In genomic region chr4:180637616-180638015, GRCh38 we compare ENCODE assay signal across 33 cellular contexts.
A peak's percentile ranks its signal among the peaks of the same experiment; 100 is the strongest.
DNase-seq lines count a peak whose midpoint lies in the region; ATAC-seq, FAIRE-seq and TF ChIP-seq lines count a peak whose summit lies in the region.
"Had no signal": no experiment of that assay in that cellular context is flagged by ENCODE, and none has a peak within 500 bp of the region (broad histone marks: within the 10 kb centered on the region; RNA-seq: fewer than 3 reads in every experiment).

No MANE protein-coding gene starts in this region.

- TF ChIP-seq EP300 in H1 (IDR thresholded peaks at IDR 0.05; ENCODE audit: borderline replicate concordance in 1 of 2, low read depth in 2 of 2, low read length in 2 of 2) = no peak

- no peaks in the 10 kb centered on the region for H4K20me1 ChIP-seq in OCI-LY3 (ENCODE audit: insufficient read depth, low read length)
- no peaks in the 10 kb centered on the region for H4K20me1 ChIP-seq in H1 (replicated peaks in 1 of 2; ENCODE audit: control insufficient read depth in 1 of 2, insufficient read depth in 2 of 2, low read length in 2 of 2)

- H3K27ac Mint-ChIP-seq in CD8-positive, alpha-beta T cell = no peak overlapping the region
- H3K27ac Mint-ChIP-seq: CD14-positive monocyte; HFFc6; T-helper 1 cell treated with Interleukin-12 subunit alpha and Interleukin-12 subunit beta and Interleukin-4 antibody, amounts not matched to agents 30 μg/mL and 1 μg/mL, for 36 hours had no signal

- no peak overlapping the region for H2BK5ac ChIP-seq in H1 (ENCODE audit: low read depth, low read length)

- intact Hi-C loops in A673 (cut with micrococcal nuclease; ENCODE audit: unreplicated experiment) = no loop called here
- intact Hi-C loops in CD8-positive, alpha-beta T cell (cut with DNase I, micrococcal nuclease) = loop anchor here in 1 of 2 experiments (5.0 kb wide), 1 partner anchor 440 kb away; no protein-coding TSS in a partner anchor

- H4K5ac ChIP-seq in H1 (ENCODE audit: insufficient read length, low read depth, low read length) = no peak overlapping the region

- no TSS peak for BruUV-seq in A673 (replicated peaks; lab: Mats Ljungman, UMichigan)

- no peak overlapping the region for H4K91ac ChIP-seq in H1 (replicated peaks; ENCODE audit: insufficient read length, low read length)

- no peak overlapping the region for H3K23ac ChIP-seq in H1 (ENCODE audit: insufficient read length)

- H2BK15ac ChIP-seq in H1 (ENCODE audit: low read length) = no peak overlapping the region

- TF ChIP-seq CTCF in A673 (conservative IDR thresholded peaks at IDR 0.05; ENCODE audit: low read depth, low read length) = no peak
- no peak for TF ChIP-seq CTCF in OCI-LY3 (IDR thresholded peaks at IDR 0.05; ENCODE audit: low read depth, low read length)
- TF ChIP-seq CTCF in H1 (IDR thresholded peaks at IDR 0.05; ENCODE audit: control extremely low read depth in 1 of 3, insufficient read depth in 1 of 3, low read depth in 1 of 3, low read length in 3 of 3) = no peak
- TF ChIP-seq CTCF in CD8-positive, alpha-beta T cell (IDR thresholded peaks at IDR 0.05) = no peak

- no peak overlapping the region for H3K56ac ChIP-seq in H1 (replicated peaks; ENCODE audit: insufficient read length, low read depth, low read length)

- POLR2A ChIA-PET in A673 (lab: Charles Lee; ENCODE audit: low non-redundant PET) (no interaction called here), H1 (lab: Charles Lee; ENCODE audit: partially characterized antibody) (no interaction called here)
- POLR2A ChIA-PET in CD8-positive, alpha-beta T cell (lab: Charles Lee) = no interaction called here

- no peak overlapping the region for H3K18ac ChIP-seq in H1 (ENCODE audit: extremely low read depth, low read length)

- H3K4me1 ChIP-seq in A673 (ENCODE audit: insufficient read depth, low read length, poor library complexity, severe bottlenecking) (peaks cover 38% of the 10 kb centered on the region), OCI-LY3 (ENCODE audit: low read length) (peaks cover 10% of the 10 kb centered on the region; the same call in 1 of the 2 replicates), H1 (replicated peaks in 1 of 4; ENCODE audit: control insufficient read depth in 3 of 4, insufficient read depth in 4 of 4, low read length in 3 of 4) (peaks cover 0 to 2% (median under 1%) of the 10 kb centered on the region in 4 experiments; a peak in 1 of 7 replicates)
- no peaks in the 10 kb centered on the region for H3K4me1 ChIP-seq in CD8-positive, alpha-beta T cell (ENCODE audit: insufficient read depth, low read length)
- H3K4me1 ChIP-seq: Peyer's patch had no signal

- DNase-seq in A673 (ENCODE audit: low spot score) = no peak
- no peak for DNase-seq in H1 (ENCODE audit: low read depth in 1 of 2, low spot score in 2 of 2)
- no peak for DNase-seq in NCI-H345 (lab: John Stamatoyannopoulos, UW)
- DNase-seq in Kasumi-1 (lab: John Stamatoyannopoulos, UW) = no peak
- no peak for DNase-seq in NOMO-1 (lab: John Stamatoyannopoulos, UW; ENCODE audit: unreplicated experiment in 2 of 2)
- no peak for DNase-seq in CD8-positive, alpha-beta T cell
- DNase-seq: ACHN; BE2C; Calu3; DMS79 treated with DMSO at 0.1 percent for 48 hours; GF-D8; HFFc6; Karpas-422; NCI-H1092 treated with DMSO at 0.1 percent for 48 hours; NCI-H1436; NCI-H187; NCI-H2081 treated with DMSO at 0.1 percent for 48 hours; NCI-H2171; NCI-H226; NCI-H524 treated with DMSO at 0.1 percent for 48 hours; NCI-H82; NK-92 treated with Interleukin-12 subunit alpha and Interleukin-12 subunit beta, amount 100 ng/mL, for 24 hours; Peyer's patch; SIG-M5; SK-N-SH; SW 1271; T-helper 9 cell had no signal

- ATAC-seq in GM21717 (IDR thresholded peaks at IDR 0.05; ENCODE audit: unreplicated experiment) = peak; percentile 62
- ATAC-seq in CD8-positive, alpha-beta T cell = no peak

- H3K36me3 Mint-ChIP-seq in CD8-positive, alpha-beta T cell = no peaks in the 10 kb centered on the region
- H3K36me3 Mint-ChIP-seq: CD14-positive monocyte had no signal

- H3K9me3 Mint-ChIP-seq in CD8-positive, alpha-beta T cell = no peaks in the 10 kb centered on the region
- H3K9me3 Mint-ChIP-seq: CD14-positive monocyte; T-helper 1 cell treated with Interleukin-12 subunit alpha and Interleukin-12 subunit beta and Interleukin-4 antibody, amounts not matched to agents 30 μg/mL and 1 μg/mL, for 36 hours had no signal

- no peak overlapping the region for H2BK20ac ChIP-seq in H1 (ENCODE audit: low read length)

- peak overlapping the region; percentile 57 for H3K27ac ChIP-seq in A673 (ENCODE audit: low read depth, low read length, poor library complexity, severe bottlenecking)
- H3K27ac ChIP-seq in OCI-LY3 (ENCODE audit: low read length) = no peak overlapping the region
- no peak overlapping the region for H3K27ac ChIP-seq in H1 (ENCODE audit: low read depth, low read length)
- H3K27ac ChIP-seq in CD8-positive, alpha-beta T cell (ENCODE audit: low read depth, low read length) = no peak overlapping the region
- H3K27ac ChIP-seq: Peyer's patch had no signal

- H3K23me2 ChIP-seq in H1 (ENCODE audit: low read depth, low read length) = no peaks in the 10 kb centered on the region

- 94% methylated on average over 5 of the region's 5 CpGs; no CpG with 5 or more reads in 1 of the 2 experiments for WGBS in H1 (ENCODE audit: extremely low coverage in 1 of 2, insufficient coverage in 1 of 2, insufficient read length in 1 of 2, insufficient replicate concordance in 2 of 2, low coverage in 1 of 2, low lambda C conversion rate in 2 of 2, missing lambda C conversion rate in 1 of 2), 2 experiments

- H3K4me3 Mint-ChIP-seq in CD8-positive, alpha-beta T cell = no peak overlapping the region
- H3K4me3 Mint-ChIP-seq: CD14-positive monocyte; HFFc6; T-helper 1 cell treated with Interleukin-12 subunit alpha and Interleukin-12 subunit beta and Interleukin-4 antibody, amounts not matched to agents 30 μg/mL and 1 μg/mL, for 36 hours had no signal

- H3K9me3 ChIP-seq in A673 (ENCODE audit: low read depth, low read length, poor library complexity, severe bottlenecking) (no peaks in the 10 kb centered on the region), OCI-LY3 (ENCODE audit: insufficient read depth, low read length) (no peaks in the 10 kb centered on the region), H1 (ENCODE audit: insufficient read depth in 2 of 2, low read depth in 1 of 2, low read length in 1 of 2) (no peaks in the 10 kb centered on the region)
- H3K9me3 ChIP-seq in CD8-positive, alpha-beta T cell (ENCODE audit: low read length) = no peaks in the 10 kb centered on the region
- H3K9me3 ChIP-seq: BE2C, HAP-1, Peyer's patch, SK-N-SH had no signal

- no peaks in the 10 kb centered on the region for H3K27me3 Mint-ChIP-seq in CD8-positive, alpha-beta T cell (ENCODE audit: low read depth)

- H2AFZ ChIP-seq in OCI-LY3 (ENCODE audit: low read depth, low read length) (peak overlapping the region; percentile 40; the same call in 1 of the 2 replicates), H1 (ENCODE audit: low read length) (no peak overlapping the region)

- H2BK12ac ChIP-seq in H1 (ENCODE audit: low read depth, low read length) = no peak overlapping the region

- H3K4me2 ChIP-seq in OCI-LY3 (ENCODE audit: low read length) = peak overlapping the region; percentile 34
- no peak overlapping the region for H3K4me2 ChIP-seq in H1 (ENCODE audit: insufficient read depth in 1 of 2, low read depth in 2 of 2, low read length in 2 of 2)
- H3K4me2 ChIP-seq: SK-N-SH had no signal

- CTCF ChIA-PET in A673 (lab: Charles Lee) = interaction anchor here (0.5 to 1.1 kb wide), 2 partner anchors 27 to 188 kb away, joined by 3 to 7 read pairs; no protein-coding TSS in a partner anchor
- CTCF ChIA-PET in H1 (lab: Charles Lee; ENCODE audit: partially characterized antibody) = interaction anchor here (0.7 to 1.2 kb wide), 4 partner anchors 18 to 201 kb away, joined by 3 to 8 read pairs (median 4); no protein-coding TSS in a partner anchor
- CTCF ChIA-PET in CD8-positive, alpha-beta T cell (lab: Charles Lee) = no interaction called here

- H4K8ac ChIP-seq in H1 (ENCODE audit: extremely low read depth, insufficient read depth, low read length) = no peak overlapping the region

- FAIRE-seq in H1 (lab: Jason Lieb, UNC) = no peak
- FAIRE-seq: GM18507 had no signal

- no peaks in the 10 kb centered on the region for H3K4me1 Mint-ChIP-seq in CD8-positive, alpha-beta T cell (ENCODE audit: low read depth)
- H3K4me1 Mint-ChIP-seq: CD14-positive monocyte had no signal

- H3K79me1 ChIP-seq in H1 (ENCODE audit: low read depth, low read length) = no peaks in the 10 kb centered on the region

- TF ChIP-seq POLR2A in H1 (IDR thresholded peaks at IDR 0.05; ENCODE audit: control extremely low read depth in 1 of 2, low read depth in 2 of 2, low read length in 2 of 2) = no peak

- H3K9ac ChIP-seq in OCI-LY3 (ENCODE audit: low read length) (no peak overlapping the region), H1 (replicated peaks in 1 of 4; ENCODE audit: extremely low read depth in 1 of 4, low read depth in 3 of 4, low read length in 3 of 4) (no peak overlapping the region)
- H3K9ac ChIP-seq: SK-N-SH had no signal

- H2BK120ac ChIP-seq in H1 (replicated peaks; ENCODE audit: low read depth, low read length) = no peak overlapping the region

- H3K36me3 ChIP-seq in A673 (ENCODE audit: insufficient read depth, low read length, poor library complexity, severe bottlenecking) (no peaks in the 10 kb centered on the region), OCI-LY3 (replicated peaks; ENCODE audit: low read depth, low read length) (no peaks in the 10 kb centered on the region), H1 (ENCODE audit: control insufficient read depth in 2 of 4, insufficient read depth in 4 of 4, low read length in 3 of 4) (no peaks in the 10 kb centered on the region)
- H3K36me3 ChIP-seq in CD8-positive, alpha-beta T cell (ENCODE audit: insufficient read depth, low read length) = no peaks in the 10 kb centered on the region
- H3K36me3 ChIP-seq: BE2C, HAP-1, Peyer's patch had no signal

- no peak overlapping the region for H3K4me3 ChIP-seq in A673 (ENCODE audit: low read depth, low read length, poor library complexity, severe bottlenecking)
- peak overlapping the region; percentile 22 for H3K4me3 ChIP-seq in OCI-LY3 (ENCODE audit: low read length)
- no peak overlapping the region for H3K4me3 ChIP-seq in H1 (ENCODE audit: extremely low read depth in 1 of 4, insufficient read depth in 2 of 4, low read depth in 3 of 4, low read length in 4 of 4)
- H3K4me3 ChIP-seq in CD8-positive, alpha-beta T cell (ENCODE audit: low read depth, low read length) = no peak overlapping the region
- H3K4me3 ChIP-seq: HAP-1, Peyer's patch had no signal

- H3K27me3 ChIP-seq in A673 (replicated peaks; ENCODE audit: insufficient read depth, low read depth, low read length, poor library complexity) (no peaks in the 10 kb centered on the region), OCI-LY3 (ENCODE audit: low read depth, low read length) (no peaks in the 10 kb centered on the region), H1 (replicated peaks in 1 of 4; ENCODE audit: control insufficient read depth in 3 of 4, extremely low read depth in 1 of 4, insufficient read depth in 3 of 4, low read length in 3 of 4) (no peaks in the 10 kb centered on the region)
- no peaks in the 10 kb centered on the region for H3K27me3 ChIP-seq in CD8-positive, alpha-beta T cell (ENCODE audit: insufficient read depth, low read length)
- H3K27me3 ChIP-seq: BE2C, Peyer's patch had no signal

- TF ChIP-seq RAD21 in H1 (IDR thresholded peaks at IDR 0.05 in 1 of 2, conservative IDR thresholded peaks at IDR 0.05 in 1 of 2; ENCODE audit: low read depth in 2 of 2, low read length in 2 of 2) = no peak

- no peak overlapping the region for H2AK5ac ChIP-seq in H1 (ENCODE audit: low read depth, low read length)

- no peak overlapping the region for H3K4ac ChIP-seq in H1 (replicated peaks; ENCODE audit: insufficient read length, low read depth, low read length)

- H3K79me2 ChIP-seq in OCI-LY3 (ENCODE audit: low read length) (no peaks in the 10 kb centered on the region), H1 (ENCODE audit: control insufficient read depth in 1 of 2, insufficient read depth in 2 of 2, low read length in 2 of 2) (no peaks in the 10 kb centered on the region)

- H3K14ac ChIP-seq in H1 (ENCODE audit: insufficient read length) = no peak overlapping the region
